Comparison of ENCODE assay signal across 9 cellular contexts in genomic region chr21:32413697-32414578, GRCh38. TPM values are rescaled to one million over a fixed set of nuclear protein-coding genes. Genes with fewer than 3 reads are reported as not detected.
DNase-seq lines count a peak whose midpoint lies in the region; ATAC-seq, FAIRE-seq and TF ChIP-seq lines count a peak whose summit lies in the region.
"Had no signal": no experiment of that assay in that cellular context is flagged by ENCODE, and none has a peak within 500 bp of the region (broad histone marks: within the 10 kb centered on the region; RNA-seq: fewer than 3 reads in every experiment).

No MANE protein-coding gene starts in this region.

- no peak for TF ChIP-seq CTCF in astrocyte of the spinal cord (IDR thresholded peaks at IDR 0.05; ENCODE audit: low read depth, low read length)
- no peak for TF ChIP-seq CTCF in HepG2 (CRISPR knock-in tag; IDR thresholded peaks at IDR 0.05)
- no peak for TF ChIP-seq CTCF in type B pancreatic cell (conservative IDR thresholded peaks at IDR 0.05)

- no peaks in the 10 kb centered on the region for H3K9me3 ChIP-seq in HepG2 (ENCODE audit: low read length)

- TF ChIP-seq POLR2A in HepG2 (IDR thresholded peaks at IDR 0.05; ENCODE audit: insufficient read depth in 1 of 2, low read depth in 2 of 2, low read length in 2 of 2), result no peak

- no peaks in the 10 kb centered on the region for H3K79me2 ChIP-seq in HepG2 (ENCODE audit: insufficient read depth, low read length)

- no peaks in the 10 kb centered on the region for H3K9me3 Mint-ChIP-seq in activated T-cell treated with anti-CD3 and anti-CD28 coated beads, Interleukin-2, amount 50 U/mL, for 24 hours
- H3K9me3 Mint-ChIP-seq in type B pancreatic cell, result no peaks in the 10 kb centered on the region

- peak overlapping the region; percentile 0 for H3K27ac Mint-ChIP-seq in activated T-cell treated with anti-CD3 and anti-CD28 coated beads, Interleukin-2, amount 50 U/mL, for 24 hours
- peak overlapping the region; percentile 64 for H3K27ac Mint-ChIP-seq in type B pancreatic cell

- peaks cover 19% of the 10 kb centered on the region for H3K4me1 ChIP-seq in HepG2 (ENCODE audit: insufficient read depth, low read length)

- BruUV-seq in HepG2 (replicated peaks; lab: Mats Ljungman, UMichigan), result no TSS peak

- no peak overlapping the region for H3K27ac ChIP-seq in HepG2 (ENCODE audit: extremely low read length, insufficient read depth, low read length)

- H3K36me3 Mint-ChIP-seq in activated T-cell treated with anti-CD3 and anti-CD28 coated beads, Interleukin-2, amount 50 U/mL, for 24 hours (ENCODE audit: low read depth), result peaks cover 52% of the 10 kb centered on the region
- H3K36me3 Mint-ChIP-seq in type B pancreatic cell, result no peaks in the 10 kb centered on the region

- H3K36me3 ChIP-seq in HepG2 (replicated peaks in 1 of 2; ENCODE audit: control insufficient read depth in 1 of 2, insufficient read depth in 2 of 2, low read length in 2 of 2), result no peaks in the 10 kb centered on the region

- no peak for DNase-seq in activated T-cell treated with anti-CD3 and anti-CD28 coated beads, Interleukin-2, amount 50 U/mL, for 24 hours
- no peak for DNase-seq in activated T-cell treated with anti-CD3 and anti-CD28 coated beads, Interleukin-2, amount 50 U/mL, for 1 hour
- DNase-seq in astrocyte of the spinal cord (ENCODE audit: low read depth, low spot score) (peak; percentile 69), HepG2 (ENCODE audit: low spot score) (no peak), type B pancreatic cell (ENCODE audit: extremely low spot score, unreplicated experiment) (no peak), MV-4-11 (lab: John Stamatoyannopoulos, UW) (no peak), NCI-H510A (lab: John Stamatoyannopoulos, UW) (no peak)
- DNase-seq: DND-41 had no signal

- H3K4me3 ChIP-seq in astrocyte of the spinal cord (ENCODE audit: low read depth, low read length) (peak overlapping the region; percentile 53), HepG2 (replicated peaks in 1 of 3; ENCODE audit: insufficient read depth in 1 of 3, low read depth in 2 of 3, low read length in 3 of 3) (peak overlapping the region; percentile 21 to 69 (median 53))

- H3K9ac ChIP-seq in HepG2 (ENCODE audit: insufficient read depth, low read depth, low read length), result peak overlapping the region; percentile 32

- CTCF ChIA-PET in HepG2 (lab: Yijun Ruan, JAX; ENCODE audit: low intra/inter-chr PET ratio, low total read pairs), result interaction anchor here (1.6 kb wide), 1 partner anchor 187 kb away, joined by 5 read pairs; no protein-coding TSS in a partner anchor

- peaks cover 5 to 27% of the 10 kb centered on the region in 2 experiments for H3K27me3 ChIP-seq in HepG2 (ENCODE audit: control insufficient read depth in 1 of 2, insufficient read depth in 2 of 2, low read length in 2 of 2)

- WGBS in HepG2 (ENCODE audit: low lambda C conversion rate), result 0% methylated on average over 5 of the region's 7 CpGs

- intact Hi-C loops in HepG2 (cut with micrococcal nuclease; ENCODE audit: unreplicated experiment), result loop anchor here (1.0 to 10.0 kb wide), 3 partner anchors 155 to 909 kb away; no protein-coding TSS in a partner anchor

- H3K27me3 Mint-ChIP-seq in activated T-cell treated with anti-CD3 and anti-CD28 coated beads, Interleukin-2, amount 50 U/mL, for 24 hours, result no peaks in the 10 kb centered on the region
- peaks cover 76% of the 10 kb centered on the region for H3K27me3 Mint-ChIP-seq in type B pancreatic cell

- peak overlapping the region; percentile 92 for H3K4me3 Mint-ChIP-seq in activated T-cell treated with anti-CD3 and anti-CD28 coated beads, Interleukin-2, amount 50 U/mL, for 24 hours
- H3K4me3 Mint-ChIP-seq in type B pancreatic cell, result peak overlapping the region; percentile 89

- in situ Hi-C loops in astrocyte of the spinal cord (cut with HindIII; ENCODE audit: low sequenced_read_pairs) (no loop called here), HepG2 (cut with HindIII; ENCODE audit: extremely low pct_ligation_motif_present, low pct_unique_long_range_greater_than_20kb) (loop anchor here (5.0 kb wide), 1 partner anchor 178 kb away; no protein-coding TSS in a partner anchor)

- TF ChIP-seq EP300 in HepG2 (IDR thresholded peaks at IDR 0.05; ENCODE audit: low read depth in 2 of 2, low read length in 2 of 2), result no peak
- TF ChIP-seq EP300 in HepG2 (CRISPR knock-in tag; IDR thresholded peaks at IDR 0.05; ENCODE audit: borderline replicate concordance), result no peak

- H4K20me1 ChIP-seq in HepG2 (ENCODE audit: insufficient read depth, low read length), result no peaks in the 10 kb centered on the region

- ATAC-seq in HepG2 (peak; percentile 45), HG02970 (IDR thresholded peaks at IDR 0.05; ENCODE audit: low FRiP score, unreplicated experiment) (no peak)

- peaks cover 43% of the 10 kb centered on the region for H3K4me1 Mint-ChIP-seq in activated T-cell treated with anti-CD3 and anti-CD28 coated beads, Interleukin-2, amount 50 U/mL, for 24 hours (ENCODE audit: low read depth)
- H3K4me1 Mint-ChIP-seq in type B pancreatic cell (ENCODE audit: unreplicated experiment), result peaks cover 4% of the 10 kb centered on the region

- peak overlapping the region; percentile 84 for H3K4me2 ChIP-seq in HepG2 (ENCODE audit: low read depth, low read length)

- no peak for TF ChIP-seq RAD21 in HepG2 (CRISPR knock-in tag; IDR thresholded peaks at IDR 0.05)

- POLR2A ChIA-PET in HepG2 (lab: Yijun Ruan, JAX), result no interaction called here

- H2AFZ ChIP-seq in HepG2 (ENCODE audit: low read length), result peak overlapping the region; percentile 49

- FAIRE-seq in HepG2 (lab: Jason Lieb, UNC), result no peak

TF ChIP-seq in HepG2, 621 proteins besides CTCF, POLR2A, EP300 and RAD21:
- no peak for TF ChIP-seq E2F1 (CRISPR knock-in tag; IDR thresholded peaks at IDR 0.05)
- peak; percentile 45; the same call in 1 of the 2 replicates for TF ChIP-seq ZNF263 (CRISPR knock-in tag; IDR thresholded peaks at IDR 0.05)

RNA-seq across cellular contexts. Expression of gene EVA1C, which starts 1.4 kb away (rescaled TPM):
- total RNA-seq in HepG2 (2016; rRNA removed; fragmentation: Illumina TruSeq; extraction: Trizol), result 0.29 TPM in 1 of 2 replicates, not detected in the other
- not detected in 2 replicates for total RNA-seq in HepG2 (2016; cell fraction: cytosol; rRNA removed; fragmentation: Illumina TruSeq; extraction: Trizol; ENCODE audit: low read depth)
- not detected in 2 replicates for total RNA-seq in HepG2 (2016; cell fraction: insoluble cytoplasmic fraction; rRNA removed; fragmentation: Illumina TruSeq; extraction: Trizol)
- total RNA-seq in HepG2 (2016; cell fraction: membrane; rRNA removed; fragmentation: Illumina TruSeq; extraction: Trizol), result 0.14 TPM in 1 of 2 replicates, not detected in the other
- not detected in 2 replicates for total RNA-seq in HepG2 (2016; cell fraction: nucleus; rRNA removed; fragmentation: Illumina TruSeq; extraction: Trizol)
- 0.33 and 0.34 TPM in 2 replicates for polyA plus RNA-seq in HepG2 (2011; rRNA removed)
- 0.40 and 0.54 TPM in 2 replicates for polyA plus RNA-seq in HepG2 (2011; cell fraction: cytosol; rRNA removed)
- polyA plus RNA-seq in HepG2 (2011; cell fraction: nucleus; rRNA removed), result 0.12 and 0.55 TPM in 2 replicates
- polyA plus RNA-seq in HepG2 (2012), result 0.67 and 0.79 TPM in 2 replicates
- polyA plus RNA-seq in HepG2 (2016; cell fraction: cytosol; fragmentation: Illumina TruSeq; extraction: Trizol; ENCODE audit: low read depth), result 0.09 TPM in 1 of 2 replicates, not detected in the other
- not detected in 2 replicates for polyA plus RNA-seq in HepG2 (2016; cell fraction: insoluble cytoplasmic fraction; fragmentation: Illumina TruSeq; extraction: Trizol; ENCODE audit: low read depth)
- 0.22 TPM in 1 of 2 replicates, not detected in the other for polyA plus RNA-seq in HepG2 (2016; cell fraction: membrane; fragmentation: Illumina TruSeq; extraction: Trizol; ENCODE audit: low read depth)
- not detected in 2 replicates for polyA plus RNA-seq in HepG2 (2016; cell fraction: nucleus; fragmentation: Illumina TruSeq; extraction: Trizol; ENCODE audit: insufficient read depth, low read depth)
- 1.4 and 58.2 TPM in 2 replicates for polyA minus RNA-seq in HepG2 (2011; rRNA and poly(A)+ RNA removed; ENCODE audit: low replicate concordance)
- polyA minus RNA-seq in HepG2 (2011; cell fraction: cytosol; rRNA and poly(A)+ RNA removed), result not detected in 2 replicates
- polyA minus RNA-seq in HepG2 (2011; cell fraction: nucleus; rRNA and poly(A)+ RNA removed), result 0.52 TPM in 1 of 2 replicates, not detected in the other
- total RNA-seq in type B pancreatic cell (ENCODE audit: low replicate concordance), result 0.63 and 1.2 TPM in 2 replicates

RNA-seq across cellular contexts. Expression of gene URB1, which starts 21.1 kb away (rescaled TPM):
- total RNA-seq in HepG2 (2016; rRNA removed; fragmentation: Illumina TruSeq; extraction: Trizol) (13.5 and 16.7 TPM in 2 replicates), type B pancreatic cell (ENCODE audit: low replicate concordance) (18.5 and 19.9 TPM in 2 replicates)
- total RNA-seq in HepG2 (2016; cell fraction: cytosol; rRNA removed; fragmentation: Illumina TruSeq; extraction: Trizol; ENCODE audit: low read depth), result 2.1 TPM in 2 replicates
- 13.4 and 17.6 TPM in 2 replicates for total RNA-seq in HepG2 (2016; cell fraction: insoluble cytoplasmic fraction; rRNA removed; fragmentation: Illumina TruSeq; extraction: Trizol)
- 3.8 and 5.4 TPM in 2 replicates for total RNA-seq in HepG2 (2016; cell fraction: membrane; rRNA removed; fragmentation: Illumina TruSeq; extraction: Trizol)
- 31.3 and 34.7 TPM in 2 replicates for total RNA-seq in HepG2 (2016; cell fraction: nucleus; rRNA removed; fragmentation: Illumina TruSeq; extraction: Trizol)
- polyA plus RNA-seq in HepG2 (2011; rRNA removed), result 4.5 and 5.8 TPM in 2 replicates
- 2.6 and 2.7 TPM in 2 replicates for polyA plus RNA-seq in HepG2 (2011; cell fraction: cytosol; rRNA removed)
- 12.4 and 12.6 TPM in 2 replicates for polyA plus RNA-seq in HepG2 (2011; cell fraction: nucleus; rRNA removed)
- 7.4 and 8.5 TPM in 2 replicates for polyA plus RNA-seq in HepG2 (2012)
- polyA plus RNA-seq in HepG2 (2016; cell fraction: cytosol; fragmentation: Illumina TruSeq; extraction: Trizol; ENCODE audit: low read depth), result 0.38 and 0.41 TPM in 2 replicates
- polyA plus RNA-seq in HepG2 (2016; cell fraction: insoluble cytoplasmic fraction; fragmentation: Illumina TruSeq; extraction: Trizol; ENCODE audit: low read depth), result 5.2 and 6.4 TPM in 2 replicates
- polyA plus RNA-seq in HepG2 (2016; cell fraction: membrane; fragmentation: Illumina TruSeq; extraction: Trizol; ENCODE audit: low read depth), result 0.81 and 1.0 TPM in 2 replicates
- 18.2 and 19.9 TPM in 2 replicates for polyA plus RNA-seq in HepG2 (2016; cell fraction: nucleus; fragmentation: Illumina TruSeq; extraction: Trizol; ENCODE audit: insufficient read depth, low read depth)
- polyA minus RNA-seq in HepG2 (2011; rRNA and poly(A)+ RNA removed; ENCODE audit: low replicate concordance), result 19.4 and 24.1 TPM in 2 replicates
- polyA minus RNA-seq in HepG2 (2011; cell fraction: cytosol; rRNA and poly(A)+ RNA removed), result 7.3 and 7.6 TPM in 2 replicates
- 29.5 and 29.8 TPM in 2 replicates for polyA minus RNA-seq in HepG2 (2011; cell fraction: nucleus; rRNA and poly(A)+ RNA removed)
